In genomic region chr6:118649918-118650499, GRCh38 we compare ENCODE assay signal across 8 cellular contexts. TPM values are rescaled to one million over a fixed set of nuclear protein-coding genes. Genes with fewer than 3 reads are reported as not detected.
A peak's percentile ranks its signal among the peaks of the same experiment; 100 is the strongest.
DNase-seq lines count a peak whose midpoint lies in the region; ATAC-seq and TF ChIP-seq lines count a peak whose summit lies in the region.

No MANE protein-coding gene starts in this region.

- TF ChIP-seq CTCF in BJ (IDR thresholded peaks at IDR 0.05; ENCODE audit: insufficient read depth, low read depth, low read length) (no peak), colonic mucosa (IDR thresholded peaks at IDR 0.05) (no peak), natural killer cell (IDR thresholded peaks at IDR 0.05) (no peak)

- peak overlapping the region; percentile 66 to 98 for H3K9ac ChIP-seq in colonic mucosa (ENCODE audit: low read depth in 2 of 2, low read length in 2 of 2)

- peak overlapping the region; percentile 89 to 94 for H3K27ac Mint-ChIP-seq in natural killer cell

- CTCF ChIA-PET in BJ (lab: Yijun Ruan, JAX), result interaction anchor here (0.7 kb wide), 1 partner anchor 151 kb away, joined by 3 read pairs; no protein-coding TSS in a partner anchor

- H3K4me3 Mint-ChIP-seq in natural killer cell, result peak overlapping the region; percentile 89

- no peaks in the 10 kb centered on the region for H3K4me1 ChIP-seq in colonic mucosa

- DNase-seq in BJ (ENCODE audit: low read depth), result no peak
- no peak for DNase-seq in colonic mucosa
- no peak for DNase-seq in natural killer cell
- DNase-seq in SW 1271 (lab: John Stamatoyannopoulos, UW), result no peak
- DNase-seq in anterior cingulate cortex (lab: John Stamatoyannopoulos, UW), result no peak
- no peak for DNase-seq in effector CD4-positive, alpha-beta T cell

- H3K9me3 Mint-ChIP-seq in natural killer cell, result no peaks in the 10 kb centered on the region

- no peaks in the 10 kb centered on the region for H3K27me3 Mint-ChIP-seq in natural killer cell (ENCODE audit: low read depth in 2 of 2)

- H3K9me3 ChIP-seq in KOPT-K1 (ENCODE audit: insufficient read depth, low read length, poor library complexity, severe bottlenecking) (no peaks in the 10 kb centered on the region), colonic mucosa (no peaks in the 10 kb centered on the region)

- H3K27ac ChIP-seq in KOPT-K1 (ENCODE audit: low read depth, low read length, poor library complexity, severe bottlenecking) (peak overlapping the region; percentile 89), colonic mucosa (peak overlapping the region; percentile 95)

- ATAC-seq in natural killer cell (no peak), HG02840 (IDR thresholded peaks at IDR 0.05; ENCODE audit: low FRiP score, unreplicated experiment) (no peak)

- H3K27me3 ChIP-seq in BJ (ENCODE audit: control insufficient read depth, insufficient read depth, low read length) (no peaks in the 10 kb centered on the region), colonic mucosa (no peaks in the 10 kb centered on the region)

- H3K36me3 ChIP-seq in BJ (ENCODE audit: control insufficient read depth, insufficient read depth, low read length) (no peaks in the 10 kb centered on the region), KOPT-K1 (ENCODE audit: insufficient read depth, low read length) (peaks cover 24% of the 10 kb centered on the region), colonic mucosa (no peaks in the 10 kb centered on the region)

- POLR2A ChIA-PET in BJ (lab: Charles Lee), result interaction anchor here (0.6 kb wide), 1 partner anchor 90 kb away, joined by 3 read pairs; no protein-coding TSS in a partner anchor

- intact Hi-C loops in colonic mucosa (cut with DNase I), result no loop called here
- intact Hi-C loops in natural killer cell (cut with micrococcal nuclease), result loop anchor here (2.0 kb wide), 1 partner anchor 243 kb away; no protein-coding TSS in a partner anchor

- no peaks in the 10 kb centered on the region for H3K36me3 Mint-ChIP-seq in natural killer cell

- peak overlapping the region; percentile 99 for H3K4me3 ChIP-seq in BJ (ENCODE audit: low read depth, low read length)
- peak overlapping the region; percentile 87 for H3K4me3 ChIP-seq in colonic mucosa

- H3K4me1 Mint-ChIP-seq in natural killer cell, result peaks cover 22 to 38% of the 10 kb centered on the region in 2 donors

RNA-seq across cellular contexts. Expression of gene CEP85L, which starts 1.4 kb away (rescaled TPM):
- 2.6 and 7.0 TPM in 2 replicates for polyA plus RNA-seq in BJ (2011; rRNA removed)
- polyA minus RNA-seq in BJ (2011; rRNA and poly(A)+ RNA removed), result 25.0 and 28.1 TPM in 2 replicates
- total RNA-seq in colonic mucosa (1 to 10 TPM; 2.9 to 3.2 TPM), natural killer cell (10 to 100 TPM; 75.0 to 85.2 (median 82.0) TPM)

Comparison
In these comparisons a context has a peak if more than half of its experiments do, and no peak if none do; other contexts are left out.
1. RNA of gene CEP85L, which starts 1.4 kb away (total RNA-seq): 75.0 to 85.2 TPM in natural killer cell; 2.9 to 3.2 TPM in colonic mucosa; every median in the first group is over 10 times any median in the second.